22 cellular contexts compared by ENCODE assay signal in the genomic region with DNA sequence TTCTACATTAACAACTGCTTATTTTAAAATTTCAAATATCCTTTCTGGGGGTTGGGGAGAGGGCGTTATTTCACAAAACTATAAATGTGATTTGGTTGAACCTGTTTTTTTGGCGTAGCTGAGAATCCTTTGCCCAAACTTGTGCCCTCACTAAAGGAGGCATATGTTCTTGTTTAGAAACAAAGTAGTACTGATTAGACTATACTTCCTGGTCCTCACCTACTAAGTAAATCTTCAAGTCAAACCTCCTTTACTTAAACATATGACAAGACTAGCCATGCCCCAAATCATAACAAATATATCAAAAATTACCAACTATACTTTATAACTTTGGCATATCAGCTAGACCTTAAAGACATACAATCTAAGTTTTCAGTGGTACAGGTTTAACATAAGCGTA. TPM values are rescaled to one million over a fixed set of nuclear protein-coding genes. Genes with fewer than 3 reads are reported as not detected.
DNase-seq lines count a peak whose midpoint lies in the region; ATAC-seq, FAIRE-seq and TF ChIP-seq lines count a peak whose summit lies in the region.
"Had no signal": no experiment of that assay in that cellular context is flagged by ENCODE, and none has a peak within 500 bp of the region (broad histone marks: within the 10 kb centered on the region; RNA-seq: fewer than 3 reads in every experiment).

No MANE protein-coding gene starts in this region.

- no peak overlapping the region for H3K4me3 ChIP-seq in stomach
- H3K4me3 ChIP-seq in heart right ventricle: no peak overlapping the region
- H3K4me3 ChIP-seq: GM23248 had no signal

- peaks cover 4% of the 10 kb centered on the region for H3K9me3 Mint-ChIP-seq in glutamatergic neuron (ENCODE audit: unreplicated experiment)
- H3K9me3 Mint-ChIP-seq: CD4-positive, CD25-positive, alpha-beta regulatory T cell; H9 had no signal

- TF ChIP-seq CTCF in VCaP (conservative IDR thresholded peaks at IDR 0.05) (no peak), glutamatergic neuron (IDR thresholded peaks at IDR 0.05; ENCODE audit: partially characterized antibody, unreplicated experiment) (no peak), stomach (IDR thresholded peaks at IDR 0.05) (no peak), heart right ventricle (IDR thresholded peaks at IDR 0.05) (no peak)

- H3K27me3 ChIP-seq in stomach: no peaks in the 10 kb centered on the region
- no peaks in the 10 kb centered on the region for H3K27me3 ChIP-seq in heart right ventricle
- H3K27me3 ChIP-seq: BE2C had no signal

- no peak for TF ChIP-seq EP300 in stomach (IDR thresholded peaks at IDR 0.05)

- no peaks in the 10 kb centered on the region for H3K36me3 Mint-ChIP-seq in glutamatergic neuron (ENCODE audit: unreplicated experiment)

- H3K27ac ChIP-seq in VCaP: peak overlapping the region; percentile 27
- H3K27ac ChIP-seq in stomach: peak overlapping the region in 4 of 5 donors; percentile 56 to 99 (median 70)
- no peak overlapping the region for H3K27ac ChIP-seq in heart right ventricle
- H3K27ac ChIP-seq: GM23248, KMS-11 had no signal

- TF ChIP-seq POLR2A in GM12892 (IDR thresholded peaks at IDR 0.05; ENCODE audit: low read depth, low read length): no peak
- TF ChIP-seq POLR2A in stomach (IDR thresholded peaks at IDR 0.05): no peak

- H3K9me3 ChIP-seq in stomach (no peaks in the 10 kb centered on the region), heart right ventricle (no peaks in the 10 kb centered on the region)
- H3K9me3 ChIP-seq: BE2C had no signal

- H3K4me1 ChIP-seq in stomach (peaks cover 30 to 95% (median 71%) of the 10 kb centered on the region in 4 donors), heart right ventricle (peaks cover 0 to 72% (median 41%) of the 10 kb centered on the region in 9 donors)
- H3K4me1 ChIP-seq: BE2C had no signal

- H3K36me3 ChIP-seq in stomach (no peaks in the 10 kb centered on the region), heart right ventricle (no peaks in the 10 kb centered on the region)
- H3K36me3 ChIP-seq: BE2C had no signal

- intact Hi-C loops in stomach (cut with DNase I; ENCODE audit: low total_unique reads): no loop called here
- intact Hi-C loops in heart right ventricle (cut with DNase I): no loop called here

- peak; percentile 17 for FAIRE-seq in GM12892 (lab: Jason Lieb, UNC)
- FAIRE-seq: A204.1 had no signal

- no peak for DNase-seq in GM12892 (ENCODE audit: insufficient read length)
- no peak for DNase-seq in glutamatergic neuron
- DNase-seq in stomach: no peak
- no peak for DNase-seq in heart right ventricle
- DNase-seq: BE2C; CD4-positive, CD25-positive, alpha-beta regulatory T cell; GM23248; H9; IMR-90; MV-4-11; NCI-H1105 treated with DMSO at 0.1 percent for 48 hours; NCI-H2029 treated with DMSO at 0.1 percent for 48 hours; NCI-H226; NCI-H524 treated with DMSO at 0.1 percent for 48 hours; NCI-H82; PC-3; SHP77 had no signal

- H3K27me3 Mint-ChIP-seq in glutamatergic neuron (ENCODE audit: unreplicated experiment): peaks cover 3% of the 10 kb centered on the region
- H3K27me3 Mint-ChIP-seq: CD4-positive, CD25-positive, alpha-beta regulatory T cell had no signal

- no peak overlapping the region for H3K27ac Mint-ChIP-seq in glutamatergic neuron (ENCODE audit: unreplicated experiment)
- H3K27ac Mint-ChIP-seq: H9 had no signal

- no peak for ATAC-seq in GM18907 (IDR thresholded peaks at IDR 0.05; ENCODE audit: unreplicated experiment)
- no peak for ATAC-seq in heart right ventricle
- no peak for ATAC-seq in GM19328 (IDR thresholded peaks at IDR 0.05; ENCODE audit: unreplicated experiment)
- ATAC-seq: PC-3 had no signal

- WGBS in stomach, 5 donors: 36 to 56% (median 46%) methylated on average over 3 of the region's 3 CpGs
- WGBS in heart right ventricle, 2 donors: 95 to 96% methylated on average over 3 of the region's 3 CpGs

- peaks cover 17% of the 10 kb centered on the region for H3K4me1 Mint-ChIP-seq in glutamatergic neuron (ENCODE audit: low read depth, unreplicated experiment)

- H3K4me3 Mint-ChIP-seq in glutamatergic neuron (ENCODE audit: unreplicated experiment): peak overlapping the region; percentile 12
- H3K4me3 Mint-ChIP-seq: H9 had no signal

RNA-seq across cellular contexts. Expression of gene EIF2AK3, which starts 5.8 kb away (rescaled TPM):
- polyA plus RNA-seq in GM12892 (2012; ENCODE audit: missing spikeins): 30.2 TPM
- 129 TPM for total RNA-seq in glutamatergic neuron (ENCODE audit: unreplicated experiment)
- 10 to 100 TPM; 33.3 to 92.3 (median 57.7) TPM for total RNA-seq in stomach
- 1 to 10 TPM; 4.8 to 7.6 (median 6.6) TPM for polyA plus RNA-seq in stomach
- 10 to 100 TPM in 6 of 10 donors, 1 to 10 TPM in 4; 5.9 to 21.5 (median 10.4) TPM for total RNA-seq in heart right ventricle
- polyA plus RNA-seq in heart right ventricle: 1 to 10 TPM; 4.6 to 9.6 TPM

Comparison
In these comparisons a context has a peak if more than half of its experiments do, and no peak if none do; other contexts are left out.
1. H3K27ac ChIP-seq: peak in VCaP (single experiment) and stomach (4 of 5); none in heart right ventricle (0 of 10).